In genomic region chr11:68437927-68438657, GRCh38 we compare ENCODE assay signal across 1 cellular context.
TF ChIP-seq lines count a peak whose summit lies in the region.

No MANE protein-coding gene starts in this region.

TF ChIP-seq in WTC11, 78 proteins besides CTCF, POLR2A, EP300 and RAD21:
- TF ChIP-seq ERG (CRISPR knock-in tag; IDR thresholded peaks at IDR 0.05) (no peak), E2F5 (CRISPR knock-in tag; IDR thresholded peaks at IDR 0.05) (no peak), ZNF121 (CRISPR knock-in tag; IDR thresholded peaks at IDR 0.05) (no peak), USF2 (CRISPR knock-in tag; IDR thresholded peaks at IDR 0.05) (no peak)
TF ChIP-seq in WTC11: peak in this region for 0.
